27 cellular contexts compared by ENCODE assay signal in the genomic region with DNA sequence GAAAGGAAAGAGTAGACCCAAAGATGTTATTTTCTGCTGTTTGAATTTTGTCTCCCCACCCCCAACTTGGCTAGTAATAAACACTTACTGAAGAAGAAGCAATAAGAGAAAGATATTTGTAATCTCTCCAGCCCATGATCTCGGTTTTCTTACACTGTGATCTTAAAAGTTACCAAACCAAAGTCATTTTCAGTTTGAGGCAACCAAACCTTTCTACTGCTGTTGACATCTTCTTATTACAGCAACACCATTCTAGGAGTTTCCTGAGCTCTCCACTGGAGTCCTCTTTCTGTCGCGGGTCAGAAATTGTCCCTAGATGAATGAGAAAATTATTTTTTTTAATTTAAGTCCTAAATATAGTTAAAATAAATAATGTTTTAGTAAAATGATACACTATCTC. TPM values are rescaled to one million over a fixed set of nuclear protein-coding genes. Genes with fewer than 3 reads are reported as not detected.
DNase-seq lines count a peak whose midpoint lies in the region; ATAC-seq, FAIRE-seq and TF ChIP-seq lines count a peak whose summit lies in the region.
"Had no signal": no experiment of that assay in that cellular context is flagged by ENCODE, and none has a peak within 500 bp of the region (broad histone marks: within the 10 kb centered on the region; RNA-seq: fewer than 3 reads in every experiment).

No MANE protein-coding gene starts in this region.

- H3K79me2 ChIP-seq in GM12878 (ENCODE audit: control insufficient read depth, insufficient read depth, low read length) = no peaks in the 10 kb centered on the region

- no TSS peak for BruUV-seq in GM12878 (replicated peaks; lab: Mats Ljungman, UMichigan)

- no peaks in the 10 kb centered on the region for H3K36me3 ChIP-seq in GM12878 (ENCODE audit: control insufficient read depth in 2 of 2, insufficient read depth in 2 of 2, low read length in 1 of 2)
- H3K36me3 ChIP-seq: BE2C, BLaER1 had no signal

- intact Hi-C loops in GM12878 (cut with micrococcal nuclease; ENCODE audit: unreplicated experiment) = loop anchor here (10.0 kb wide), 1 partner anchor 707 kb away; no protein-coding TSS in a partner anchor
- intact Hi-C loops in activated T-helper 1 cell treated with anti-CD3 and anti-CD28 coated beads, Interleukin-12 subunit alpha, Interleukin-12 subunit beta, Interleukin-2, Interleukin-4 antibody, amounts not matched to agents 30 ng/mL and 10 ng/mL and 1 ng/mL, durations not matched to agents 14 hours and 24 hours and 36 hours (cut with micrococcal nuclease) = no loop called here

- TF ChIP-seq RAD21 in GM12878 (IDR thresholded peaks at IDR 0.05; ENCODE audit: insufficient read depth, low read depth, low read length) = no peak

- H2AFZ ChIP-seq in GM12878 (ENCODE audit: control insufficient read depth, low read depth, low read length) = peak overlapping the region; percentile 15; the same call in 1 of the 2 replicates

- H3K9ac ChIP-seq in GM12878 (ENCODE audit: control insufficient read depth, insufficient read depth, low read length) = no peak overlapping the region
- H3K9ac ChIP-seq: BLaER1 had no signal

- POLR2A ChIA-PET in GM12878 (lab: Charles Lee) = interaction anchor here (1.1 to 3.4 kb wide), 5 partner anchors 9 to 43 kb away, joined by 3 to 21 read pairs (median 6); no protein-coding TSS in a partner anchor

- no peak for TF ChIP-seq POLR2A in GM12878 (IDR thresholded peaks at IDR 0.05; ENCODE audit: low read depth, low read length)

- H3K4me3 Mint-ChIP-seq in activated T-helper 1 cell treated with anti-CD3 and anti-CD28 coated beads, Interleukin-12 subunit alpha, Interleukin-12 subunit beta, Interleukin-2, Interleukin-4 antibody, amounts not matched to agents 30 ng/mL and 10 ng/mL and 1 ng/mL, durations not matched to agents 14 hours and 24 hours and 36 hours = no peak overlapping the region
- H3K4me3 Mint-ChIP-seq: CD14-positive monocyte; CD4-positive, alpha-beta memory T cell; CD4-positive, CD25-positive, alpha-beta regulatory T cell; CD8-positive, alpha-beta memory T cell had no signal

- CTCF ChIA-PET in GM12878 (lab: Yijun Ruan, JAX) = interaction anchor here (0.8 to 2.9 kb wide), 5 partner anchors 11 to 43 kb away, joined by 3 to 12 read pairs (median 3); no protein-coding TSS in a partner anchor

- no peaks in the 10 kb centered on the region for H3K27me3 ChIP-seq in GM12878 (replicated peaks in 1 of 2; ENCODE audit: control insufficient read depth in 2 of 2, insufficient read depth in 2 of 2, low read length in 1 of 2)
- H3K27me3 ChIP-seq: BE2C, BLaER1 had no signal

- H3K4me2 ChIP-seq in GM12878 (ENCODE audit: control insufficient read depth, insufficient read depth) = peak overlapping the region; percentile 54
- H3K4me2 ChIP-seq: BLaER1 had no signal

- no peaks in the 10 kb centered on the region for H3K4me1 Mint-ChIP-seq in activated T-helper 1 cell treated with anti-CD3 and anti-CD28 coated beads, Interleukin-12 subunit alpha, Interleukin-12 subunit beta, Interleukin-2, Interleukin-4 antibody, amounts not matched to agents 30 ng/mL and 10 ng/mL and 1 ng/mL, durations not matched to agents 14 hours and 24 hours and 36 hours (ENCODE audit: low read depth)
- H3K4me1 Mint-ChIP-seq: CD14-positive monocyte; CD4-positive, alpha-beta memory T cell; CD4-positive, CD25-positive, alpha-beta regulatory T cell; CD8-positive, alpha-beta memory T cell had no signal

- ATAC-seq in HG03108 (IDR thresholded peaks at IDR 0.05; ENCODE audit: unreplicated experiment) = peak; percentile 45
- peak; percentile 57 for ATAC-seq in GM12878

- peak overlapping the region; percentile 49; the same call in 1 of the 2 replicates for H3K27ac ChIP-seq in GM12878 (ENCODE audit: control insufficient read depth, insufficient read depth)
- H3K27ac ChIP-seq: BLaER1 had no signal

- SMC1A ChIA-PET in GM12878 (lab: Charles Lee; ENCODE audit: uncharacterized antibody, unreplicated experiment) = interaction anchor here (0.6 to 9.4 kb wide), 8 partner anchors 9 to 325 kb away, joined by 3 to 114 read pairs (median 8); no protein-coding TSS in a partner anchor

- in situ Hi-C loops in GM12878 (cut with MboI) = no loop called here

- peaks cover 12% of the 10 kb centered on the region for H3K27me3 Mint-ChIP-seq in activated T-helper 1 cell treated with anti-CD3 and anti-CD28 coated beads, Interleukin-12 subunit alpha, Interleukin-12 subunit beta, Interleukin-2, Interleukin-4 antibody, amounts not matched to agents 30 ng/mL and 10 ng/mL and 1 ng/mL, durations not matched to agents 14 hours and 24 hours and 36 hours (ENCODE audit: insufficient read depth)

- RAD21 ChIA-PET in GM12878 (lab: Charles Lee; ENCODE audit: unreplicated experiment) = interaction anchor here (1.6 to 14.8 kb wide), 4 partner anchors 16 to 43 kb away, joined by 5 to 171 read pairs (median 38); no protein-coding TSS in a partner anchor

- H4K20me1 ChIP-seq in GM12878 (ENCODE audit: control insufficient read depth, insufficient read depth) = no peaks in the 10 kb centered on the region
- H4K20me1 ChIP-seq: BLaER1 had no signal

- no peaks in the 10 kb centered on the region for H3K9me3 Mint-ChIP-seq in activated T-helper 1 cell treated with anti-CD3 and anti-CD28 coated beads, Interleukin-12 subunit alpha, Interleukin-12 subunit beta, Interleukin-2, Interleukin-4 antibody, amounts not matched to agents 30 ng/mL and 10 ng/mL and 1 ng/mL, durations not matched to agents 14 hours and 24 hours and 36 hours
- H3K9me3 Mint-ChIP-seq: CD14-positive monocyte; CD4-positive, alpha-beta memory T cell; CD8-positive, alpha-beta memory T cell had no signal

- peak in 1 of 2 experiments; percentile 24; a peak in 1 of 4 replicates for TF ChIP-seq EP300 in GM12878 (IDR thresholded peaks at IDR 0.05; ENCODE audit: borderline replicate concordance in 1 of 2, control insufficient read depth in 1 of 2, low read depth in 2 of 2, low read length in 2 of 2)

- peaks cover 37% of the 10 kb centered on the region for H3K4me1 ChIP-seq in GM12878 (ENCODE audit: control insufficient read depth, insufficient read depth, low read length)
- H3K4me1 ChIP-seq: BE2C, Caco-2 had no signal

- 1% methylated on average over 3 of the region's 3 CpGs for WGBS in GM12878 (ENCODE audit: insufficient coverage, insufficient replicate concordance, low lambda C conversion rate, missing lambda C conversion rate)

- no peaks in the 10 kb centered on the region for H3K36me3 Mint-ChIP-seq in activated T-helper 1 cell treated with anti-CD3 and anti-CD28 coated beads, Interleukin-12 subunit alpha, Interleukin-12 subunit beta, Interleukin-2, Interleukin-4 antibody, amounts not matched to agents 30 ng/mL and 10 ng/mL and 1 ng/mL, durations not matched to agents 14 hours and 24 hours and 36 hours (ENCODE audit: low read depth)
- H3K36me3 Mint-ChIP-seq: CD14-positive monocyte; CD4-positive, alpha-beta memory T cell; CD4-positive, CD25-positive, alpha-beta regulatory T cell; CD8-positive, alpha-beta memory T cell had no signal

- H3K4me3 ChIP-seq in GM12865 (ENCODE audit: low read depth, low read length) = no peak overlapping the region; the same call in 1 of the 2 replicates
- H3K4me3 ChIP-seq in GM12878 = no peak overlapping the region
- H3K4me3 ChIP-seq: BLaER1 had no signal

- no peaks in the 10 kb centered on the region; the same call in 2 of the 3 replicates for H3K9me3 ChIP-seq in GM12878 (replicated peaks; ENCODE audit: control insufficient read depth, insufficient read depth, low read length)
- H3K9me3 ChIP-seq: BE2C, BLaER1, Caco-2 had no signal

- TF ChIP-seq CTCF in GM12865 (IDR thresholded peaks at IDR 0.05; ENCODE audit: insufficient read depth, low read depth, low read length, missing control alignments) = no peak
- TF ChIP-seq CTCF in GM12878 (IDR thresholded peaks at IDR 0.05 in 2 of 3, conservative IDR thresholded peaks at IDR 0.05 in 1 of 3; ENCODE audit: control insufficient read depth in 2 of 3, extremely low read depth in 1 of 3, insufficient read depth in 1 of 3, low read depth in 3 of 3, low read length in 3 of 3) = no peak

- peak; percentile 53 for FAIRE-seq in GM18507 (lab: Jason Lieb, UNC)
- FAIRE-seq in GM12878 (lab: Jason Lieb, UNC) = peak; percentile 84
- FAIRE-seq: A204.1, D721Med, G401.6, GM12891, GM19239 had no signal

- H3K27ac Mint-ChIP-seq in activated T-helper 1 cell treated with anti-CD3 and anti-CD28 coated beads, Interleukin-12 subunit alpha, Interleukin-12 subunit beta, Interleukin-2, Interleukin-4 antibody, amounts not matched to agents 30 ng/mL and 10 ng/mL and 1 ng/mL, durations not matched to agents 14 hours and 24 hours and 36 hours = no peak overlapping the region
- H3K27ac Mint-ChIP-seq: CD4-positive, alpha-beta memory T cell; CD4-positive, CD25-positive, alpha-beta regulatory T cell; CD8-positive, alpha-beta memory T cell had no signal

- DNase-seq in GM12865 (ENCODE audit: low read depth) = peak; percentile 78
- no peak for DNase-seq in GM18507 (ENCODE audit: extremely low spot score, insufficient read length, low read depth)
- DNase-seq in GM12878 (ENCODE audit: low read depth, low spot score) = peak; percentile 45
- no peak for DNase-seq in globus pallidus (ENCODE audit: low spot score)
- no peak for DNase-seq in COLO668 (lab: John Stamatoyannopoulos, UW; ENCODE audit: unreplicated experiment)
- no peak for DNase-seq in activated T-helper 1 cell treated with anti-CD3 and anti-CD28 coated beads, Interleukin-12 subunit alpha, Interleukin-12 subunit beta, Interleukin-2, Interleukin-4 antibody, amounts not matched to agents 30 ng/mL and 10 ng/mL and 1 ng/mL, durations not matched to agents 14 hours and 24 hours and 36 hours (ENCODE audit: low spot score)
- DNase-seq: 8988T; ACHN; BE2C; C1 segment of cervical spinal cord; Caco-2; Calu3; CD4-positive, alpha-beta memory T cell; CD4-positive, CD25-positive, alpha-beta regulatory T cell; CD8-positive, alpha-beta memory T cell; DMS79 treated with DMSO at 0.1 percent for 48 hours; GF-D8 had no signal

RNA-seq across cellular contexts. Expression of gene CLDN18, which starts 21.6 kb away (rescaled TPM):
- not detected in 2 replicates for total RNA-seq in GM12878 (2013; cell fraction: nucleolus; rRNA removed)
- total RNA-seq in GM12878 (2014; rRNA removed) (0.11 and 0.22 TPM in 2 replicates), GM12878 (2014; rRNA removed; fragmentation: Illumina TruSeq; extraction: Trizol) (0.18 TPM in 2 replicates), GM12878 (2021) (0.26 and 0.32 TPM in 2 replicates)
- polyA plus RNA-seq in GM12878 (2011; ENCODE audit: low read depth) = not detected
- polyA plus RNA-seq in GM12878 (2011; rRNA removed) (0.18 and 0.23 TPM in 2 replicates), GM12878 (2014; fragmentation: Illumina TruSeq; extraction: Trizol) (0.13 and 0.21 TPM in 2 replicates), GM12878 (2014; fragmentation: Nextera tagmentation; extraction: Ambion mirVana) (under 1 TPM; 0.05 to 0.09 TPM), GM12878 (2014; rRNA removed) (0.04 and 0.18 TPM in 2 replicates), GM12878 (2016; fragmentation: Nextera tagmentation; extraction: Ambion mirVana) (under 1 TPM in 1 of 2 experiments, not detected in 1; 0.28 TPM)
- polyA plus RNA-seq in GM12878 (2011; cell fraction: cytosol; rRNA removed) = 0.03 and 0.08 TPM in 2 replicates
- polyA plus RNA-seq in GM12878 (2011; cell fraction: nucleus; rRNA removed) = 0.06 TPM in 2 replicates
- 0.07 TPM in 1 of 2 replicates, not detected in the other for polyA plus RNA-seq in GM12878 (2012)
- polyA minus RNA-seq in GM12878 (2011; rRNA and poly(A)+ RNA removed) = 0.22 and 0.36 TPM in 2 replicates
- 0.27 TPM in 1 of 2 replicates, not detected in the other for polyA minus RNA-seq in GM12878 (2011; cell fraction: cytosol; rRNA and poly(A)+ RNA removed)
- polyA minus RNA-seq in GM12878 (2011; cell fraction: nucleus; rRNA and poly(A)+ RNA removed) = 0.12 TPM in 1 of 2 replicates, not detected in the other
- total RNA-seq in activated T-helper 1 cell treated with anti-CD3 and anti-CD28 coated beads, Interleukin-12 subunit alpha, Interleukin-12 subunit beta, Interleukin-2, Interleukin-4 antibody, amounts not matched to agents 30 ng/mL and 10 ng/mL and 1 ng/mL, durations not matched to agents 14 hours and 24 hours and 36 hours = not detected in 2 replicates
- total RNA-seq: A673; Caco-2; CD4-positive, alpha-beta memory T cell; CD4-positive, CD25-positive, alpha-beta regulatory T cell; CD8-positive, alpha-beta memory T cell had no signal
- polyA plus RNA-seq: AG04450; CD14-positive monocyte; CD4-positive, alpha-beta memory T cell; CD4-positive, CD25-positive, alpha-beta regulatory T cell; CD8-positive, alpha-beta memory T cell had no signal

Comparison
In these comparisons a context has a peak if more than half of its experiments do, and no peak if none do; other contexts are left out.
1. DNase-seq: peak in GM12865 (single experiment) and GM12878 (single experiment); none in GM18507 (single experiment), globus pallidus (single experiment), COLO668 (single experiment) and activated T-helper 1 cell treated with anti-CD3 and anti-CD28 coated beads, Interleukin-12 subunit alpha, Interleukin-12 subunit beta, Interleukin-2, Interleukin-4 antibody, amounts not matched to agents 30 ng/mL and 10 ng/mL and 1 ng/mL, durations not matched to agents 14 hours and 24 hours and 36 hours (single experiment).